Comparison of ENCODE assay signal across 15 cellular contexts in the genomic region with DNA sequence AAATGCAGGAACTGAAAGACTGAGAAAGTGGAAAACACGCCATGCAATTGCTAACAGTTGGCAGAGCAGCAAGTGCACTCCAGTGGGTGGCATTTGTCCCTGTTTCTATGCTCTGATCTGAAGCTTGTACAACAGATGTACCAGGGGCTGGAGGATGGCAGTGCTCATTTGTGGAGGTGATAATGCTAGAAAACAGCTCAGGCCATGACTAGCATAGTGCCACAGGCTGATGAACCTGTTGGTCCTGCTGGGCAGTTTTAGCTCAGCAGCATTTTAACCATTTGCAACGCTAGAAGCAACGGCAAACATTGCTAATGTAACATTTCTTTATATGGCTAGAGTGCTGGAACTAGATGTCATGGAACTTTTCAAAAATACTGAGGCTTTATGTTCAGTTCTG.
"Had no signal": no experiment of that assay in that cellular context is flagged by ENCODE, and none has a peak within 500 bp of the region (broad histone marks: within the 10 kb centered on the region; RNA-seq: fewer than 3 reads in every experiment).

No MANE protein-coding gene starts in this region.

- DNase-seq: activated B cell treated with CpG ODN at 0.5 μM for 24 hours; activated CD4-positive, alpha-beta memory T cell treated with anti-CD3 and anti-CD28 coated beads for 36 hours; activated CD4-positive, alpha-beta T cell treated with anti-CD3 and anti-CD28 coated beads for 1 hour; activated CD4-positive, alpha-beta T cell treated with anti-CD3 and anti-CD28 coated beads, Interleukin-2, amount 10 ng/mL, durations not matched to agents 24 days and 14 days; activated CD8-positive, alpha-beta memory T cell treated with anti-CD3 and anti-CD28 coated beads for 24 hours; activated effector memory CD4-positive, alpha-beta T cell treated with anti-CD3 and anti-CD28 coated beads, Interleukin-2, amount 50 U/mL, for 16 hours; activated naive CD4-positive, alpha-beta T cell treated with Interleukin-2 at 50 U/mL for 16 hours; activated T-cell treated with anti-CD3 and anti-CD28 coated beads, Interleukin-2, amount 50 U/mL, for 4 hours; MM.1S; NCI-H1105; NCI-H1436; NCI-H1694 treated with DMSO at 0.1 percent for 48 hours; NCI-H2081; NCI-H510A treated with DMSO at 0.1 percent for 48 hours; Right ventricle myocardium superior had no signal
